9 cellular contexts compared by ENCODE assay signal in the genomic region with DNA sequence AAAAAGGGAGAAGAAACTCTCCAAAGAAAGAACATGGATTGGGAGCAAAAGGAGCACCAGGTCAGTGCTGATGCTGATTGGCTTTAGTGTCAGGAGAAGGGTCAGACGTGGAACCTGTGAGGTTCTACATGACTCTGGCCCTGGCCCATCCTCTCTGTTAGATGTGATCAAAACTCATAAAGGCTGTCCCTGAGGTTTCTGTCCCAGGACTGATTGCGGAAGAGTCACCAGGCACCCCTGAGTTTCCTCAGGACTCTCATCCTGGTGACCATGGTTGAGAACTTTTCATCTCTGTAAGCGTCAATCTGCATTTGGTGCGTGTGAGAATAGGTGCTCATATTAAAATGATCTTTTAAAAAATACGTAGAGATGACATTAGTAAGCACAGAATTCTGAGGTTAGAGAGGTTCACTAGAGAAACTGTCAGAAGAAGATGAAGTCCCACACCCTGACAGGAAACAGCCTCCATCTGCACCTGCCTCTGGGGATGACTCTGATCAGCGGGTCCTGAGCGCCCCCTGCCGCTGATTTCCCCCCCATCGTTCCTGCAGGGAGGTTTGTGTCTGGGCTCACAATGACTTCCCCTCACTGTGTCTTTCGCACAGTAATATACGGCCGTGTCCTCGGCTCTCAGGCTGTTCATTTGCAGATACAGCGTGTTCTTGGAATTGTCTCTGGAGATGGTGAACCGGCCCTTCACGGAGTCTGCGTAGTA.
DNase-seq lines count a peak whose midpoint lies in the region; ATAC-seq lines count a peak whose summit lies in the region.
"Had no signal": no experiment of that assay in that cellular context is flagged by ENCODE, and none has a peak within 500 bp of the region (broad histone marks: within the 10 kb centered on the region; RNA-seq: fewer than 3 reads in every experiment).

No MANE protein-coding gene starts in this region.

- no peaks in the 10 kb centered on the region for H3K36me3 ChIP-seq in mesendoderm (ENCODE audit: control insufficient read depth, insufficient read depth, low read length)

- H3K79me1 ChIP-seq in mesendoderm (ENCODE audit: low read length): no peaks in the 10 kb centered on the region

- H3K56ac ChIP-seq in mesendoderm (ENCODE audit: low read length): no peak overlapping the region

- no peaks in the 10 kb centered on the region for H3K27me3 ChIP-seq in mesendoderm (ENCODE audit: insufficient read depth, low read length, poor library complexity)

- H3K79me2 ChIP-seq in mesendoderm (ENCODE audit: control insufficient read depth, insufficient read depth, low read length): no peaks in the 10 kb centered on the region

- no peak overlapping the region for H3K9ac ChIP-seq in mesendoderm (ENCODE audit: low read length)

- no peak overlapping the region for H4K8ac ChIP-seq in mesendoderm (ENCODE audit: low read depth, low read length)

- no peak overlapping the region for H2AK5ac ChIP-seq in mesendoderm (ENCODE audit: low read length)

- H3K4me1 ChIP-seq in mesendoderm (ENCODE audit: control insufficient read depth, low read depth, low read length): no peaks in the 10 kb centered on the region

- no peak overlapping the region for H3K27ac ChIP-seq in mesendoderm (ENCODE audit: low read depth, low read length)

- ATAC-seq in activated CD4-positive, CD25-positive, alpha-beta regulatory T cell treated with anti-CD3 and anti-CD28 coated beads, Interleukin-2, amount 50 U/mL, for 24 hours: peak; percentile 53 to 71
- ATAC-seq in stimulated activated naive CD8-positive, alpha-beta T cell treated with anti-CD3 and anti-CD28 coated beads, Interleukin-15, Interleukin-2, amounts not matched to agents 100 U/mL and 50 U/mL, for 24 hours: peak; percentile 36
- no peak for ATAC-seq in GM21515 (IDR thresholded peaks at IDR 0.05; ENCODE audit: unreplicated experiment)
- ATAC-seq in HG03354 (IDR thresholded peaks at IDR 0.05; ENCODE audit: poor library complexity, severe bottlenecking, unreplicated experiment): no peak

- H4K5ac ChIP-seq in mesendoderm (ENCODE audit: low read length): no peak overlapping the region

- no peak overlapping the region for H2BK15ac ChIP-seq in mesendoderm (replicated peaks; ENCODE audit: low read depth)

- no peak overlapping the region for H2BK120ac ChIP-seq in mesendoderm (ENCODE audit: low read depth, low read length)

- H3K4me2 ChIP-seq in mesendoderm (ENCODE audit: low read length): no peak overlapping the region

- no peak overlapping the region for H3K18ac ChIP-seq in mesendoderm (ENCODE audit: low read length)

- H2BK5ac ChIP-seq in mesendoderm (ENCODE audit: low read length): no peak overlapping the region

- no peak overlapping the region for H3K23ac ChIP-seq in mesendoderm (ENCODE audit: low read length)

- DNase-seq in NCI-H748 (lab: John Stamatoyannopoulos, UW; ENCODE audit: unreplicated experiment) (peak; percentile 24), NCI-H748 treated with DMSO at 0.1 percent for 48 hours (lab: John Stamatoyannopoulos, UW) (no peak), mesendoderm (no peak)
- DNase-seq in effector CD4-positive, alpha-beta T cell: peak; percentile 66
- peak; percentile 80 for DNase-seq in stimulated activated naive CD8-positive, alpha-beta T cell treated with anti-CD3 and anti-CD28 coated beads, Interleukin-15, Interleukin-2, amounts not matched to agents 100 U/mL and 50 U/mL, for 24 hours
- DNase-seq: NCI-H1092 treated with DMSO at 0.1 percent for 48 hours had no signal

- H3K4me3 ChIP-seq in mesendoderm (ENCODE audit: low read length): no peak overlapping the region

- WGBS in mesendoderm (ENCODE audit: extremely low coverage, insufficient coverage, low lambda C conversion rate): no CpG with 5 or more reads among the region's 17 CpGs

- no peak overlapping the region for H3K4ac ChIP-seq in mesendoderm (ENCODE audit: low read depth, low read length)

Comparison
In these comparisons a context has a peak if more than half of its experiments do, and no peak if none do; other contexts are left out.
1. DNase-seq: peak in NCI-H748 (single experiment), effector CD4-positive, alpha-beta T cell (single experiment) and stimulated activated naive CD8-positive, alpha-beta T cell treated with anti-CD3 and anti-CD28 coated beads, Interleukin-15, Interleukin-2, amounts not matched to agents 100 U/mL and 50 U/mL, for 24 hours (single experiment); none in NCI-H748 treated with DMSO at 0.1 percent for 48 hours (single experiment) and mesendoderm (single experiment).
2. ATAC-seq: peak in activated CD4-positive, CD25-positive, alpha-beta regulatory T cell treated with anti-CD3 and anti-CD28 coated beads, Interleukin-2, amount 50 U/mL, for 24 hours (2 of 2) and stimulated activated naive CD8-positive, alpha-beta T cell treated with anti-CD3 and anti-CD28 coated beads, Interleukin-15, Interleukin-2, amounts not matched to agents 100 U/mL and 50 U/mL, for 24 hours (single experiment); none in GM21515 (single experiment) and HG03354 (single experiment).